15 cellular contexts compared by ENCODE assay signal in the genomic region with DNA sequence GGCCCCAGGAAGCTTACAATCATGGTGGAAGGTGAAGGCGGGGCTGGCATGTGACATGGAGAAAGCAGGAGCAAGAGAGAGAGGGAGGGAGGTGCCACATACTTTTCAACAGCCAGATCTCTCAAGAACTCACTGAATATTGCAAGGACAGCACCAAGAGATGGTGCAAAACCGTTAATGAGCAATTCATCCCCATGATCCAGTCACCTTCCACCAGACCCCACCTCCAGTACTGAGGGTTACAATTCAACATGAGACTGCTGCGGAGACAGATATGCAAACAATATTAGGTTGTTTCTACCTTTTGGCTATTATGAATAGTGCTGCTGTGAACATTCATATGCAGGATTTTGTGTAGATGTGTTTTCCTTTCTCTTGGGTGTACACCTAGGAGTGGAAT.
"Had no signal": no experiment of that assay in that cellular context is flagged by ENCODE, and none has a peak within 500 bp of the region (broad histone marks: within the 10 kb centered on the region; RNA-seq: fewer than 3 reads in every experiment).

No MANE protein-coding gene starts in this region.

- H3K27me3 Mint-ChIP-seq: activated CD4-positive, alpha-beta memory T cell treated with anti-CD3 and anti-CD28 coated beads for 36 hours; T-cell had no signal

- H3K27me3 ChIP-seq: breast epithelium, pancreas, tibial artery had no signal

- H3K9me3 ChIP-seq: breast epithelium, pancreas, tibial artery had no signal

- H3K27ac Mint-ChIP-seq: activated CD4-positive, alpha-beta memory T cell treated with anti-CD3 and anti-CD28 coated beads for 36 hours; activated T-cell treated with anti-CD3 and anti-CD28 coated beads, Interleukin-2, amount 50 U/mL, for 72 hours; T-cell had no signal

- H3K4me3 ChIP-seq: breast epithelium, pancreas, tibial artery had no signal

- H3K36me3 ChIP-seq: breast epithelium, pancreas, tibial artery had no signal

- ATAC-seq: activated T-cell treated with anti-CD3 and anti-CD28 coated beads, Interleukin-2, amount 50 U/mL, for 72 hours; foreskin keratinocyte; pancreas; T-cell had no signal

- H3K4me1 ChIP-seq: breast epithelium, foreskin keratinocyte, tibial artery had no signal

- FAIRE-seq: colon, pancreas had no signal

- H3K9me3 Mint-ChIP-seq: activated CD4-positive, alpha-beta memory T cell treated with anti-CD3 and anti-CD28 coated beads for 36 hours; T-cell had no signal

- DNase-seq: activated CD4-positive, alpha-beta memory T cell treated with anti-CD3 and anti-CD28 coated beads for 36 hours; activated gamma-delta T cell treated with Interleukin-2 at 50 U/mL for 16 hours; activated T-cell treated with anti-CD3 and anti-CD28 coated beads, Interleukin-2, amount 50 U/mL, for 72 hours; aorta; foreskin keratinocyte; head of caudate nucleus; pancreas; stimulated activated CD4-positive, alpha-beta T cell treated with anti-CD3 and anti-CD28 coated beads, Interleukin-15, amount 100 ng/mL, for 24 hours; stimulated activated CD4-positive, alpha-beta T cell treated with anti-CD3 and anti-CD28 coated beads, Interleukin-4, amount 100 ng/mL, for 24 hours; T-cell; T1000; tibial artery had no signal

- H3K27ac ChIP-seq: breast epithelium, foreskin keratinocyte, pancreas, tibial artery had no signal

- H3K4me1 Mint-ChIP-seq: neural crest cell had no signal

- H3K4me3 Mint-ChIP-seq: activated CD4-positive, alpha-beta memory T cell treated with anti-CD3 and anti-CD28 coated beads for 36 hours; activated T-cell treated with anti-CD3 and anti-CD28 coated beads, Interleukin-2, amount 50 U/mL, for 72 hours; neural crest cell; T-cell had no signal
